ENCODE assay signal across 13 cellular contexts in genomic region chr15:31398677-31399260, GRCh38.
A peak's percentile ranks its signal among the peaks of the same experiment; 100 is the strongest.
DNase-seq lines count a peak whose midpoint lies in the region; ATAC-seq and TF ChIP-seq lines count a peak whose summit lies in the region.
"Had no signal": no experiment of that assay in that cellular context is flagged by ENCODE, and none has a peak within 500 bp of the region (broad histone marks: within the 10 kb centered on the region; RNA-seq: fewer than 3 reads in every experiment).

No MANE protein-coding gene starts in this region.

- H3K27ac ChIP-seq in gastrocnemius medialis: peak overlapping the region; percentile 87 to 93 (median 90)
- H3K27ac ChIP-seq: 22Rv1, HL-60, neural progenitor cell had no signal

- no peaks in the 10 kb centered on the region for H3K27me3 ChIP-seq in MG63
- H3K27me3 ChIP-seq in gastrocnemius medialis: no peaks in the 10 kb centered on the region

- peak overlapping the region; percentile 64 for H3K27ac Mint-ChIP-seq in dendritic cell treated with granulocyte-macrophage colony-stimulating factor and Interleukin-4, amounts not matched to agents 40 ng/mL and 50 ng/mL, for 4 days
- H3K27ac Mint-ChIP-seq: neural progenitor cell had no signal

- ATAC-seq in gastrocnemius medialis: no peak
- ATAC-seq in GM21825 (IDR thresholded peaks at IDR 0.05; ENCODE audit: unreplicated experiment): no peak
- no peak for ATAC-seq in HG02973 (IDR thresholded peaks at IDR 0.05; ENCODE audit: unreplicated experiment)

- no peaks in the 10 kb centered on the region for H3K36me3 Mint-ChIP-seq in dendritic cell treated with granulocyte-macrophage colony-stimulating factor and Interleukin-4, amounts not matched to agents 40 ng/mL and 50 ng/mL, for 4 days (ENCODE audit: low read depth)
- H3K36me3 Mint-ChIP-seq: neural progenitor cell had no signal

- DNase-seq in DMS 273 (lab: John Stamatoyannopoulos, UW; ENCODE audit: unreplicated experiment): peak; percentile 44
- DNase-seq in DMS 273 treated with DMSO at 0.1 percent for 48 hours (lab: John Stamatoyannopoulos, UW): no peak
- peak; percentile 62 for DNase-seq in MG63
- no peak for DNase-seq in gastrocnemius medialis
- DNase-seq in effector CD8-positive, alpha-beta T cell (lab: John Stamatoyannopoulos, UW): no peak
- DNase-seq: hippocampal formation, NCI-H2227 treated with DMSO at 0.1 percent for 48 hours had no signal

- no peak overlapping the region for H3K4me3 Mint-ChIP-seq in dendritic cell treated with granulocyte-macrophage colony-stimulating factor and Interleukin-4, amounts not matched to agents 40 ng/mL and 50 ng/mL, for 4 days
- H3K4me3 Mint-ChIP-seq: neural progenitor cell had no signal

- in situ Hi-C loops in gastrocnemius medialis (cut with MboI; ENCODE audit: low sequenced_read_pairs in 4 of 4): loop anchor here in 2 of 4 donors (10.0 kb wide), 2 partner anchors 64 to 184 kb away; no protein-coding TSS in a partner anchor

- TF ChIP-seq CTCF in gastrocnemius medialis (IDR thresholded peaks at IDR 0.05 in 4 of 5, conservative IDR thresholded peaks at IDR 0.05 in 1 of 5): no peak

- H3K36me3 ChIP-seq in MG63 (no peaks in the 10 kb centered on the region), gastrocnemius medialis (no peaks in the 10 kb centered on the region)
- H3K36me3 ChIP-seq: neural progenitor cell had no signal

- intact Hi-C loops in dendritic cell treated with granulocyte-macrophage colony-stimulating factor and Interleukin-4, amounts not matched to agents 40 ng/mL and 50 ng/mL, for 4 days (cut with micrococcal nuclease): loop anchor here (5.0 kb wide), 2 partner anchors 36 to 39 kb away; no protein-coding TSS in a partner anchor
- intact Hi-C loops in gastrocnemius medialis (cut with DNase I; ENCODE audit: low total_unique reads): loop anchor here (2.0 kb wide), 1 partner anchor 176 kb away; no protein-coding TSS in a partner anchor

- no peaks in the 10 kb centered on the region for H3K9me3 Mint-ChIP-seq in dendritic cell treated with granulocyte-macrophage colony-stimulating factor and Interleukin-4, amounts not matched to agents 40 ng/mL and 50 ng/mL, for 4 days

- peaks cover 14% of the 10 kb centered on the region for H3K27me3 Mint-ChIP-seq in dendritic cell treated with granulocyte-macrophage colony-stimulating factor and Interleukin-4, amounts not matched to agents 40 ng/mL and 50 ng/mL, for 4 days

- no peak overlapping the region for H3K4me3 ChIP-seq in MG63
- H3K4me3 ChIP-seq in gastrocnemius medialis: no peak overlapping the region
- H3K4me3 ChIP-seq: neural progenitor cell had no signal

- peaks cover 56% of the 10 kb centered on the region for H3K4me1 Mint-ChIP-seq in dendritic cell treated with granulocyte-macrophage colony-stimulating factor and Interleukin-4, amounts not matched to agents 40 ng/mL and 50 ng/mL, for 4 days (ENCODE audit: low read depth)

- H3K9me3 ChIP-seq in MG63 (no peaks in the 10 kb centered on the region), gastrocnemius medialis (no peaks in the 10 kb centered on the region)

- no peak for TF ChIP-seq POLR2A in gastrocnemius medialis (IDR thresholded peaks at IDR 0.05)

- H3K4me1 ChIP-seq in gastrocnemius medialis: peaks cover 19 to 23% of the 10 kb centered on the region in 2 donors

Comparison
In these comparisons a context has a peak if more than half of its experiments do, and no peak if none do; other contexts are left out.
1. DNase-seq: peak in DMS 273 (single experiment) and MG63 (single experiment); none in DMS 273 treated with DMSO at 0.1 percent for 48 hours (single experiment), gastrocnemius medialis (0 of 2) and effector CD8-positive, alpha-beta T cell (single experiment).